22 cellular contexts compared by ENCODE assay signal in the genomic region with DNA sequence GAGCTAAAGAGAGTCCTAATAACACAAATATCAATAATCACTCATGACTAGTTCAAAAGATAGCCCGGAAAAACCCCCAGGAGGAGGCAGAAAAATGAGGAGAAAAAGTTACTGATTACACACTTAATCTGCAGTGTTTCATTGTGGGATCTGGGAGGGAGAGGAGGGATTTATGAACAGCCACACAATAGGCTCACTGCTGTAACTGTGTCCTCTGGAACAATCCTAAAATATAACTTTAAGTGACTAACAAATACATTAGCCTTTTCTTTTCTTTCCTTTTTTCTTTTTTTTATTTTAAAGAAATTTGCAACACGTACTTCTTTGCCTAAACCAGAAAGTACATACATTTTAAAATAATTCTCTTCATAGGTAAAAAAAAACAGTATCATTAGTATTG.
"Had no signal": no experiment of that assay in that cellular context is flagged by ENCODE, and none has a peak within 500 bp of the region (broad histone marks: within the 10 kb centered on the region; RNA-seq: fewer than 3 reads in every experiment).

No MANE protein-coding gene starts in this region.

- H3K27ac ChIP-seq: breast epithelium, epithelial cell of prostate, gastroesophageal sphincter, thoracic aorta had no signal

- H3K4me3 Mint-ChIP-seq: activated naive CD8-positive, alpha-beta T cell treated with anti-CD3 and anti-CD28 coated beads for 36 hours; activated T-cell treated with anti-CD3 and anti-CD28 coated beads, Interleukin-2, amount 50 U/mL, for 24 hours; activated T-helper 17 cell treated with anti-CD3 and anti-CD28 coated beads, Interleukin-2, amount 50 U/mL, for 72 hours; natural killer cell; type B pancreatic cell; WTC11 had no signal

- H3K9me3 Mint-ChIP-seq: activated naive CD8-positive, alpha-beta T cell treated with anti-CD3 and anti-CD28 coated beads for 36 hours; activated T-cell treated with anti-CD3 and anti-CD28 coated beads, Interleukin-2, amount 50 U/mL, for 24 hours; activated T-helper 17 cell treated with anti-CD3 and anti-CD28 coated beads, Interleukin-2, amount 50 U/mL, for 72 hours; natural killer cell; type B pancreatic cell; WTC11 had no signal

- H3K27me3 ChIP-seq: breast epithelium, gastroesophageal sphincter had no signal

- H3K4me3 ChIP-seq: breast epithelium, gastroesophageal sphincter, thoracic aorta had no signal

- H3K36me3 ChIP-seq: breast epithelium had no signal

- DNase-seq: activated CD4-positive, alpha-beta T cell treated with anti-CD3 and anti-CD28 coated beads, Interleukin-2, amount 50 U/mL, for 4 hours; activated CD8-positive, alpha-beta memory T cell treated with anti-CD3 and anti-CD28 coated beads for 24 hours; activated CD8-positive, alpha-beta memory T cell treated with anti-CD3 and anti-CD28 coated beads, Interleukin-2, amount 50 U/mL, for 4 hours; activated naive CD4-positive, alpha-beta T cell; activated naive CD8-positive, alpha-beta T cell treated with anti-CD3 and anti-CD28 coated beads for 36 hours; activated T-cell treated with anti-CD3 and anti-CD28 coated beads, Interleukin-2, amount 50 U/mL, for 24 hours; cortex of kidney; head of caudate nucleus; left cardiac atrium; midbrain; natural killer cell; stimulated activated CD4-positive, alpha-beta T cell treated with anti-CD3 and anti-CD28 coated beads, Interleukin-4, amount 100 ng/mL, for 24 hours; stimulated activated naive CD4-positive, alpha-beta T cell treated with Interleukin-2 at 50 U/mL for 16 hours had no signal

- H3K27me3 Mint-ChIP-seq: progenitor cell of endocrine pancreas, type B pancreatic cell had no signal

- ATAC-seq: activated T-helper 17 cell treated with anti-CD3 and anti-CD28 coated beads, Interleukin-2, amount 50 U/mL, for 72 hours; gastroesophageal sphincter; left cardiac atrium; natural killer cell; WTC11 had no signal

- H3K9me3 ChIP-seq: breast epithelium, gastroesophageal sphincter, thoracic aorta had no signal

- H3K36me3 Mint-ChIP-seq: activated naive CD8-positive, alpha-beta T cell treated with anti-CD3 and anti-CD28 coated beads for 36 hours; natural killer cell; type B pancreatic cell; WTC11 had no signal

- H3K4me1 Mint-ChIP-seq: activated naive CD8-positive, alpha-beta T cell treated with anti-CD3 and anti-CD28 coated beads for 36 hours; activated T-helper 17 cell treated with anti-CD3 and anti-CD28 coated beads, Interleukin-2, amount 50 U/mL, for 72 hours; natural killer cell had no signal

- H3K27ac Mint-ChIP-seq: activated naive CD8-positive, alpha-beta T cell treated with anti-CD3 and anti-CD28 coated beads for 36 hours; activated T-cell treated with anti-CD3 and anti-CD28 coated beads, Interleukin-2, amount 50 U/mL, for 24 hours; activated T-helper 17 cell treated with anti-CD3 and anti-CD28 coated beads, Interleukin-2, amount 50 U/mL, for 72 hours; natural killer cell; type B pancreatic cell had no signal

- FAIRE-seq: islet of Langerhans had no signal

- H3K4me1 ChIP-seq: breast epithelium had no signal
